ENCODE assay signal across 18 cellular contexts in genomic region chr11:35746356-35747153, GRCh38.
DNase-seq lines count a peak whose midpoint lies in the region; ATAC-seq and TF ChIP-seq lines count a peak whose summit lies in the region.
"Had no signal": no experiment of that assay in that cellular context is flagged by ENCODE, and none has a peak within 500 bp of the region (broad histone marks: within the 10 kb centered on the region; RNA-seq: fewer than 3 reads in every experiment).

No MANE protein-coding gene starts in this region.

- ATAC-seq in GM18907 (IDR thresholded peaks at IDR 0.05; ENCODE audit: unreplicated experiment): no peak
- ATAC-seq: naive thymus-derived CD8-positive, alpha-beta T cell; T-cell had no signal

- H3K9me3 Mint-ChIP-seq in activated T-cell treated with anti-CD3 and anti-CD28 coated beads, Interleukin-2, amount 50 U/mL, for 24 hours: no peaks in the 10 kb centered on the region
- H3K9me3 Mint-ChIP-seq: activated B cell treated with CpG ODN at 0.5 μM for 24 hours; activated naive CD4-positive, alpha-beta T cell treated with anti-CD3 and anti-CD28 coated beads for 36 hours; naive thymus-derived CD8-positive, alpha-beta T cell; T-cell had no signal

- H3K4me1 Mint-ChIP-seq in activated T-cell treated with anti-CD3 and anti-CD28 coated beads, Interleukin-2, amount 50 U/mL, for 24 hours (ENCODE audit: low read depth): no peaks in the 10 kb centered on the region

- H3K36me3 Mint-ChIP-seq in activated T-cell treated with anti-CD3 and anti-CD28 coated beads, Interleukin-2, amount 50 U/mL, for 24 hours (ENCODE audit: low read depth): peaks cover 70% of the 10 kb centered on the region

- no peaks in the 10 kb centered on the region for H3K27me3 Mint-ChIP-seq in activated T-cell treated with anti-CD3 and anti-CD28 coated beads, Interleukin-2, amount 50 U/mL, for 24 hours
- H3K27me3 Mint-ChIP-seq: activated B cell treated with CpG ODN at 0.5 μM for 24 hours; naive thymus-derived CD8-positive, alpha-beta T cell; T-cell had no signal

- no peak overlapping the region for H3K4me3 Mint-ChIP-seq in activated T-cell treated with anti-CD3 and anti-CD28 coated beads, Interleukin-2, amount 50 U/mL, for 24 hours
- H3K4me3 Mint-ChIP-seq: activated B cell treated with CpG ODN at 0.5 μM for 24 hours; activated naive CD4-positive, alpha-beta T cell treated with anti-CD3 and anti-CD28 coated beads for 36 hours; naive thymus-derived CD8-positive, alpha-beta T cell; T-cell had no signal

- DNase-seq in SIG-M5 treated with dmso at 0.1 percent for 504 hours (lab: John Stamatoyannopoulos, UW; ENCODE audit: unreplicated experiment) (peak; percentile 40), SIG-M5 (lab: John Stamatoyannopoulos, UW) (no peak), MV-4-11 (lab: John Stamatoyannopoulos, UW) (peak; percentile 79), fibroblast of mammary gland (ENCODE audit: low read depth) (peak; percentile 26), SHP77 treated with DMSO at 0.1 percent for 48 hours (lab: John Stamatoyannopoulos, UW) (no peak), activated gamma-delta T cell treated with Interleukin-2 at 50 U/mL for 16 hours (no peak)
- DNase-seq in activated T-cell treated with anti-CD3 and anti-CD28 coated beads, Interleukin-2, amount 50 U/mL, for 24 hours: no peak
- DNase-seq: ACHN; activated B cell treated with CpG ODN at 0.5 μM for 24 hours; activated naive CD4-positive, alpha-beta T cell treated with anti-CD3 and anti-CD28 coated beads for 36 hours; brain microvascular endothelial cell; naive thymus-derived CD8-positive, alpha-beta T cell; NCI-H1048; NCI-H345; Peyer's patch; T-cell; testis had no signal

- H3K27ac Mint-ChIP-seq in activated T-cell treated with anti-CD3 and anti-CD28 coated beads, Interleukin-2, amount 50 U/mL, for 24 hours: no peak overlapping the region
- H3K27ac Mint-ChIP-seq: activated B cell treated with CpG ODN at 0.5 μM for 24 hours; activated naive CD4-positive, alpha-beta T cell treated with anti-CD3 and anti-CD28 coated beads for 36 hours; naive thymus-derived CD8-positive, alpha-beta T cell; T-cell had no signal

- no peak for TF ChIP-seq CTCF in fibroblast of mammary gland (conservative IDR thresholded peaks at IDR 0.05; ENCODE audit: control insufficient read depth, insufficient read depth, low read depth, low read length)

- H3K4me3 ChIP-seq in fibroblast of mammary gland (ENCODE audit: control insufficient read depth, low read depth, low read length): no peak overlapping the region
- H3K4me3 ChIP-seq: Peyer's patch, testis had no signal

Comparison
In these comparisons a context has a peak if more than half of its experiments do, and no peak if none do; other contexts are left out.
1. DNase-seq: peak in SIG-M5 treated with dmso at 0.1 percent for 504 hours (single experiment), MV-4-11 (single experiment) and fibroblast of mammary gland (single experiment); none in SIG-M5 (single experiment), SHP77 treated with DMSO at 0.1 percent for 48 hours (single experiment), activated gamma-delta T cell treated with Interleukin-2 at 50 U/mL for 16 hours (single experiment) and activated T-cell treated with anti-CD3 and anti-CD28 coated beads, Interleukin-2, amount 50 U/mL, for 24 hours (single experiment).